8 cellular contexts compared by ENCODE assay signal in the genomic region with DNA sequence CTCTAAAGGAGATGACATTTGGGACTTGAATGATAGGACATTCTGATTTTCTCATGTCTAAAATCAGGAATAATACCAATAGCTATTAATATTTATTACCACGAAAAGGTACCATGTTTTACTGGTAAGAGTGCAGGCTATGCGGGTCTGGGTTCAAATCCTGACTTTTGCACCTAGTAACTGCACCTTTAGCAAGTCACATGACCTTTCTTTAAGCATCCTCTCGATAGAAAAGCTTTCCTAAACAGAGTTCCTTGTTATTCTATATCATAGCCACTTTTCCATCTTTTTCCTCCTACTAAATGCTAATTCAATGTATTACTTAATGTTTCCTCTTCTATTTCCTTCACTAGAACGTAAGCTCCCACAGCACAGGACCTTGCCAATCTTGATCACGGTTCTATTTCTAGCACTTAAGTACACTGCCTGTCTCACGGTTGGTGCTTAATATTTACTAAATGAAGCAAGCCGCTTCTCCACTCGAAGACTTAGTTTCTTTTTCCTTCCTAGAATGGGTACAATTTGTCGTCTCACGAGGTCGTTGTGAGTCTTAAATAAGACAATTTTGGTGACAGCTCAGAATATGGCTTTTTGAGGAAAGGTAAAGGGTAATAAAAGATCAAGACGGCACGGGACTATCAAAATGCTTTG. TPM values are rescaled to one million over a fixed set of nuclear protein-coding genes. Genes with fewer than 3 reads are reported as not detected.
DNase-seq lines count a peak whose midpoint lies in the region; ATAC-seq and TF ChIP-seq lines count a peak whose summit lies in the region.

No MANE protein-coding gene starts in this region.

- no peaks in the 10 kb centered on the region for H3K27me3 Mint-ChIP-seq in T-helper 1 cell treated with Interleukin-12 subunit alpha and Interleukin-12 subunit beta and Interleukin-4 antibody, amounts not matched to agents 30 μg/mL and 1 μg/mL, for 36 hours (ENCODE audit: low read depth)

- TF ChIP-seq CTCF in fibroblast of villous mesenchyme (IDR thresholded peaks at IDR 0.05; ENCODE audit: insufficient read depth, low read depth, low read length): no peak

- peaks cover 20% of the 10 kb centered on the region for H3K36me3 Mint-ChIP-seq in T-helper 1 cell treated with Interleukin-12 subunit alpha and Interleukin-12 subunit beta and Interleukin-4 antibody, amounts not matched to agents 30 μg/mL and 1 μg/mL, for 36 hours (ENCODE audit: low read depth)

- no peak for ATAC-seq in HG03039 (IDR thresholded peaks at IDR 0.05; ENCODE audit: unreplicated experiment)
- ATAC-seq in GM21825 (IDR thresholded peaks at IDR 0.05; ENCODE audit: unreplicated experiment): no peak

- H3K9me3 Mint-ChIP-seq in T-helper 1 cell treated with Interleukin-12 subunit alpha and Interleukin-12 subunit beta and Interleukin-4 antibody, amounts not matched to agents 30 μg/mL and 1 μg/mL, for 36 hours: no peaks in the 10 kb centered on the region

- peak overlapping the region; percentile 89 for H3K4me3 ChIP-seq in fibroblast of villous mesenchyme (ENCODE audit: low read depth, low read length)

- H3K4me3 Mint-ChIP-seq in T-helper 1 cell treated with Interleukin-12 subunit alpha and Interleukin-12 subunit beta and Interleukin-4 antibody, amounts not matched to agents 30 μg/mL and 1 μg/mL, for 36 hours: peak overlapping the region; percentile 99

- peaks cover 32% of the 10 kb centered on the region for H3K4me1 Mint-ChIP-seq in T-helper 1 cell treated with Interleukin-12 subunit alpha and Interleukin-12 subunit beta and Interleukin-4 antibody, amounts not matched to agents 30 μg/mL and 1 μg/mL, for 36 hours (ENCODE audit: low read depth)

- DNase-seq in NCI-H1694 treated with DMSO at 0.1 percent for 48 hours (lab: John Stamatoyannopoulos, UW): peak; percentile 0
- DNase-seq in NCI-H1694 (lab: John Stamatoyannopoulos, UW): no peak
- DNase-seq in fibroblast of villous mesenchyme (ENCODE audit: low read depth): peak; percentile 44
- DNase-seq in renal cortical epithelial cell (ENCODE audit: low read depth): peak; percentile 18
- DNase-seq in DMS114 treated with DMSO at 0.1 percent for 48 hours (lab: John Stamatoyannopoulos, UW; ENCODE audit: unreplicated experiment): no peak

- peak overlapping the region; percentile 100 for H3K27ac Mint-ChIP-seq in T-helper 1 cell treated with Interleukin-12 subunit alpha and Interleukin-12 subunit beta and Interleukin-4 antibody, amounts not matched to agents 30 μg/mL and 1 μg/mL, for 36 hours

RNA-seq across cellular contexts. Expression of a gene that starts 0.8 kb away (rescaled TPM):
- total RNA-seq in fibroblast of villous mesenchyme: 9.3 and 11.2 TPM in 2 replicates
- 14.9 and 16.0 TPM in 2 replicates for total RNA-seq in renal cortical epithelial cell

RNA-seq across cellular contexts. Expression of a gene that starts 0.9 kb away (rescaled TPM):
- 26.4 and 29.4 TPM in 2 replicates for total RNA-seq in fibroblast of villous mesenchyme
- 41.2 and 45.4 TPM in 2 replicates for total RNA-seq in renal cortical epithelial cell

RNA-seq across cellular contexts. Expression of a gene that starts 35.1 kb away (rescaled TPM):
- total RNA-seq in fibroblast of villous mesenchyme (not detected in 2 replicates), renal cortical epithelial cell (0.10 and 0.17 TPM in 2 replicates)

Comparison
In these comparisons a context has a peak if more than half of its experiments do, and no peak if none do; other contexts are left out.
1. DNase-seq: peak in NCI-H1694 treated with DMSO at 0.1 percent for 48 hours (single experiment), fibroblast of villous mesenchyme (single experiment) and renal cortical epithelial cell (single experiment); none in NCI-H1694 (single experiment) and DMS114 treated with DMSO at 0.1 percent for 48 hours (single experiment).